18 cellular contexts compared by ENCODE assay signal in the genomic region with DNA sequence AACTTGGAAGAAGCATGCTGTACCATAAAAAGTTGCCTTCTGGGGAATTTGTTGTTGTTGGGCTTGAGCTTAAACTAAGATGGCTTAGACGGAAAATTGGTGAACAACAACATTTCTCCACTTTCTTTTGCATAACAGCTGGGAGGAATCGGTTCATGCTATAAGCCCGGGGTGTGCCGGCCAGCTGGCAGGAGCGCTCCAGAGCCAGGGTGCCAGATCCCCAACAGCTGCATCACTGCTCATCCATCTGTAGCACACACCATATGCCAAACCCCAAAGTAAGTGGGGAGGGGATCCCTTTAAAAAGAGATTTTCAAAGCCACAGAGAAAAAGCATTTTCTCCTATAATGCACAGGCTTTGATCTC.
"Had no signal": no experiment of that assay in that cellular context is flagged by ENCODE, and none has a peak within 500 bp of the region (broad histone marks: within the 10 kb centered on the region; RNA-seq: fewer than 3 reads in every experiment).

No MANE protein-coding gene starts in this region.

- ATAC-seq: activated CD4-positive, alpha-beta T cell treated with anti-CD3 and anti-CD28 coated beads for 36 hours; esophagus mucosa; left colon had no signal

- DNase-seq: activated CD4-positive, alpha-beta T cell treated with anti-CD3 and anti-CD28 coated beads for 36 hours; activated CD4-positive, alpha-beta T cell treated with anti-CD3 and anti-CD28 coated beads, Interleukin-2, amount 50 U/mL, for 48 hours; effector CD8-positive, alpha-beta T cell; left colon; mammary epithelial cell; midbrain; nephron progenitor cell; nucleus accumbens; retina; T-helper 2 cell; WERI-Rb-1 had no signal

- H3K27me3 ChIP-seq: tibial nerve, vagina had no signal

- H3K27ac Mint-ChIP-seq: activated CD4-positive, alpha-beta T cell treated with anti-CD3 and anti-CD28 coated beads for 36 hours; activated naive CD8-positive, alpha-beta T cell; dendritic cell treated with granulocyte-macrophage colony-stimulating factor and Interleukin-4, amounts not matched to agents 40 ng/mL and 50 ng/mL, for 4 days; nephron progenitor cell; stimulated activated naive CD8-positive, alpha-beta T cell treated with anti-CD3 and anti-CD28 coated beads, Interleukin-15, Interleukin-2, amounts not matched to agents 100 ng/mL and 50 ng/mL, for 24 hours had no signal

- H3K36me3 ChIP-seq: tibial nerve, vagina, WERI-Rb-1 had no signal

- H3K27me3 Mint-ChIP-seq: activated CD4-positive, alpha-beta T cell treated with anti-CD3 and anti-CD28 coated beads for 36 hours; activated naive CD8-positive, alpha-beta T cell; dendritic cell treated with granulocyte-macrophage colony-stimulating factor and Interleukin-4, amounts not matched to agents 40 ng/mL and 50 ng/mL, for 4 days; stimulated activated naive CD8-positive, alpha-beta T cell treated with anti-CD3 and anti-CD28 coated beads, Interleukin-15, Interleukin-2, amounts not matched to agents 100 ng/mL and 50 ng/mL, for 24 hours had no signal

- H3K4me3 Mint-ChIP-seq: activated CD4-positive, alpha-beta T cell treated with anti-CD3 and anti-CD28 coated beads for 36 hours; activated naive CD8-positive, alpha-beta T cell; dendritic cell treated with granulocyte-macrophage colony-stimulating factor and Interleukin-4, amounts not matched to agents 40 ng/mL and 50 ng/mL, for 4 days; nephron progenitor cell; stimulated activated naive CD8-positive, alpha-beta T cell treated with anti-CD3 and anti-CD28 coated beads, Interleukin-15, Interleukin-2, amounts not matched to agents 100 ng/mL and 50 ng/mL, for 24 hours had no signal

- H3K4me1 Mint-ChIP-seq: activated CD4-positive, alpha-beta T cell treated with anti-CD3 and anti-CD28 coated beads for 36 hours had no signal

- H3K27ac ChIP-seq: skin epidermis, tibial nerve, vagina, WERI-Rb-1 had no signal

- H3K4me1 ChIP-seq: tibial nerve had no signal

- H3K9me3 ChIP-seq: tibial nerve, vagina had no signal

- H3K4me3 ChIP-seq: skin epidermis, tibial nerve, vagina had no signal

- H3K36me3 Mint-ChIP-seq: activated naive CD8-positive, alpha-beta T cell had no signal
